In the genomic region with DNA sequence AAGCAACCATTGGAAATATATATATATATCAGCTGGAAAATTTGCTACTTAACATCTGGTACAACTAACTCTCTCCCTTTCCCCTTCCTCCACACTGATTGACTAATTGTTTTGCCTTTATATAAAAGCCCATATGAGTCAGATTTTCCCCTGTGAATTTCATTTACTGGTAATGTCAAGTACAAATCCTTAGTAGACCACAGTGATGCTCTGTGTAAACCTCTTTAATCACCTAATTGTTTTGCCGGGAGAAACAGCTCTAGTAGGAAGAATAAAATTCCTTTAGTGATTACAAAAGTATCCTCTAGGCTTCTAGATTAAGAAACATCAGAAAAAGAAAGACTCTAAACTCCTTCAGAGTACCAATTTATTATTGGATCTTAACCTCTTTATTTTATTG, we compare ENCODE assay signal across 25 cellular contexts.
DNase-seq lines count a peak whose midpoint lies in the region; ATAC-seq and TF ChIP-seq lines count a peak whose summit lies in the region.
"Had no signal": no experiment of that assay in that cellular context is flagged by ENCODE, and none has a peak within 500 bp of the region (broad histone marks: within the 10 kb centered on the region; RNA-seq: fewer than 3 reads in every experiment).

No MANE protein-coding gene starts in this region.

- no peaks in the 10 kb centered on the region for H3K36me3 ChIP-seq in SJSA1
- H3K36me3 ChIP-seq: adrenal gland, BLaER1, pancreas, right lobe of liver, vagina had no signal

- intact Hi-C loops in right cardiac atrium (cut with DNase I), result no loop called here

- H3K27me3 ChIP-seq in SJSA1 (replicated peaks), result no peaks in the 10 kb centered on the region
- H3K27me3 ChIP-seq in right cardiac atrium (ENCODE audit: control insufficient read depth, insufficient read depth), result no peaks in the 10 kb centered on the region
- H3K27me3 ChIP-seq: adrenal gland, BLaER1, right lobe of liver, vagina had no signal

- H3K36me3 Mint-ChIP-seq in activated T-cell treated with anti-CD3 and anti-CD28 coated beads, Interleukin-2, amount 50 U/mL, for 72 hours (ENCODE audit: insufficient read depth in 2 of 2), result no peaks in the 10 kb centered on the region
- H3K36me3 Mint-ChIP-seq: immature natural killer cell, natural killer cell had no signal

- H3K9me3 Mint-ChIP-seq in activated T-cell treated with anti-CD3 and anti-CD28 coated beads, Interleukin-2, amount 50 U/mL, for 72 hours, result peaks cover 0 to 2% of the 10 kb centered on the region in 2 donors
- H3K9me3 Mint-ChIP-seq: T-helper 1 cell treated with Interleukin-12 subunit alpha and Interleukin-12 subunit beta and Interleukin-4 antibody, amounts not matched to agents 30 μg/mL and 1 μg/mL, for 36 hours had no signal

- H3K4me3 ChIP-seq in SJSA1, result no peak overlapping the region
- no peak overlapping the region for H3K4me3 ChIP-seq in epithelial cell of proximal tubule (ENCODE audit: low read depth, low read length)
- no peak overlapping the region for H3K4me3 ChIP-seq in right cardiac atrium (ENCODE audit: low read length)
- H3K4me3 ChIP-seq: adrenal gland, BLaER1, pancreas, right lobe of liver, vagina had no signal

- no peaks in the 10 kb centered on the region for H3K27me3 Mint-ChIP-seq in activated T-cell treated with anti-CD3 and anti-CD28 coated beads, Interleukin-2, amount 50 U/mL, for 72 hours (ENCODE audit: low read depth)

- DNase-seq in COLO829 (ENCODE audit: low spot score) (peak; percentile 71), SJSA1 (ENCODE audit: low read depth in 1 of 2, low spot score in 2 of 2) (peak in 1 of 2 experiments; percentile 76), epithelial cell of proximal tubule (ENCODE audit: low read depth) (peak; percentile 54), kidney tubule cell (ENCODE audit: low spot score) (peak; percentile 13), right cardiac atrium (no peak), NCI-H1436 treated with DMSO at 0.1 percent for 48 hours (lab: John Stamatoyannopoulos, UW) (no peak), NCI-H1694 treated with DMSO at 0.1 percent for 48 hours (lab: John Stamatoyannopoulos, UW) (no peak)
- no peak for DNase-seq in activated T-cell treated with anti-CD3 and anti-CD28 coated beads, Interleukin-2, amount 50 U/mL, for 72 hours
- DNase-seq: ACHN; activated CD4-positive, alpha-beta T cell treated with anti-CD3 and anti-CD28 coated beads for 1 hour; activated gamma-delta T cell treated with Interleukin-2 at 50 U/mL for 16 hours; adrenal gland; Calu3; dermis blood vessel endothelial cell; immature natural killer cell; KG1; left ventricle myocardium superior; natural killer cell; NCI-H524; pancreas; right lobe of liver; stimulated activated naive CD8-positive, alpha-beta T cell treated with anti-CD3 and anti-CD28 coated beads, Interleukin-15, Interleukin-2, amounts not matched to agents 100 U/mL and 50 U/mL, for 24 hours had no signal

- peaks cover 5% of the 10 kb centered on the region for H3K4me1 Mint-ChIP-seq in activated T-cell treated with anti-CD3 and anti-CD28 coated beads, Interleukin-2, amount 50 U/mL, for 72 hours (ENCODE audit: low read depth)
- H3K4me1 Mint-ChIP-seq: immature natural killer cell, natural killer cell had no signal

- H3K4me3 Mint-ChIP-seq in activated T-cell treated with anti-CD3 and anti-CD28 coated beads, Interleukin-2, amount 50 U/mL, for 72 hours, result no peak overlapping the region
- H3K4me3 Mint-ChIP-seq: immature natural killer cell; natural killer cell; T-helper 1 cell treated with Interleukin-12 subunit alpha and Interleukin-12 subunit beta and Interleukin-4 antibody, amounts not matched to agents 30 μg/mL and 1 μg/mL, for 36 hours had no signal

- H3K9me3 ChIP-seq in SJSA1 (replicated peaks) (no peaks in the 10 kb centered on the region), right cardiac atrium (ENCODE audit: control insufficient read depth, low read length) (no peaks in the 10 kb centered on the region)
- H3K9me3 ChIP-seq: adrenal gland, BLaER1, pancreas, right lobe of liver, vagina had no signal

- H3K4me1 ChIP-seq in SJSA1 (replicated peaks) (peaks cover 32% of the 10 kb centered on the region), right cardiac atrium (ENCODE audit: control insufficient read depth, insufficient read depth, low read length) (no peaks in the 10 kb centered on the region)
- H3K4me1 ChIP-seq: BLaER1, pancreas, right lobe of liver, vagina had no signal

- no peak for TF ChIP-seq CTCF in epithelial cell of proximal tubule (conservative IDR thresholded peaks at IDR 0.05; ENCODE audit: low read depth, low read length)

- WGBS in right cardiac atrium, result 41% methylated on average over 1 of the region's 1 CpG

- H3K27ac Mint-ChIP-seq in activated T-cell treated with anti-CD3 and anti-CD28 coated beads, Interleukin-2, amount 50 U/mL, for 72 hours, result no peak overlapping the region
- H3K27ac Mint-ChIP-seq: immature natural killer cell; natural killer cell; T-helper 1 cell treated with Interleukin-12 subunit alpha and Interleukin-12 subunit beta and Interleukin-4 antibody, amounts not matched to agents 30 μg/mL and 1 μg/mL, for 36 hours had no signal

- H3K27ac ChIP-seq in SJSA1 (peak overlapping the region; percentile 47), right cardiac atrium (ENCODE audit: low read length) (no peak overlapping the region)
- H3K27ac ChIP-seq: BLaER1, pancreas, right lobe of liver, vagina had no signal

- ATAC-seq in right cardiac atrium, result no peak
- no peak for ATAC-seq in activated T-cell treated with anti-CD3 and anti-CD28 coated beads, Interleukin-2, amount 50 U/mL, for 72 hours (replicated peaks in 1 of 2)
- ATAC-seq: left ventricle myocardium superior; natural killer cell; pancreas; right lobe of liver; stimulated activated naive CD8-positive, alpha-beta T cell treated with anti-CD3 and anti-CD28 coated beads, Interleukin-15, Interleukin-2, amounts not matched to agents 100 U/mL and 50 U/mL, for 24 hours had no signal

Comparison
In these comparisons a context has a peak if more than half of its experiments do, and no peak if none do; other contexts are left out.
1. DNase-seq: peak in COLO829 (single experiment), epithelial cell of proximal tubule (single experiment) and kidney tubule cell (single experiment); none in right cardiac atrium (0 of 3), NCI-H1436 treated with DMSO at 0.1 percent for 48 hours (single experiment), activated T-cell treated with anti-CD3 and anti-CD28 coated beads, Interleukin-2, amount 50 U/mL, for 72 hours (0 of 2) and NCI-H1694 treated with DMSO at 0.1 percent for 48 hours (single experiment).